8 cellular contexts compared by ENCODE assay signal in the genomic region with DNA sequence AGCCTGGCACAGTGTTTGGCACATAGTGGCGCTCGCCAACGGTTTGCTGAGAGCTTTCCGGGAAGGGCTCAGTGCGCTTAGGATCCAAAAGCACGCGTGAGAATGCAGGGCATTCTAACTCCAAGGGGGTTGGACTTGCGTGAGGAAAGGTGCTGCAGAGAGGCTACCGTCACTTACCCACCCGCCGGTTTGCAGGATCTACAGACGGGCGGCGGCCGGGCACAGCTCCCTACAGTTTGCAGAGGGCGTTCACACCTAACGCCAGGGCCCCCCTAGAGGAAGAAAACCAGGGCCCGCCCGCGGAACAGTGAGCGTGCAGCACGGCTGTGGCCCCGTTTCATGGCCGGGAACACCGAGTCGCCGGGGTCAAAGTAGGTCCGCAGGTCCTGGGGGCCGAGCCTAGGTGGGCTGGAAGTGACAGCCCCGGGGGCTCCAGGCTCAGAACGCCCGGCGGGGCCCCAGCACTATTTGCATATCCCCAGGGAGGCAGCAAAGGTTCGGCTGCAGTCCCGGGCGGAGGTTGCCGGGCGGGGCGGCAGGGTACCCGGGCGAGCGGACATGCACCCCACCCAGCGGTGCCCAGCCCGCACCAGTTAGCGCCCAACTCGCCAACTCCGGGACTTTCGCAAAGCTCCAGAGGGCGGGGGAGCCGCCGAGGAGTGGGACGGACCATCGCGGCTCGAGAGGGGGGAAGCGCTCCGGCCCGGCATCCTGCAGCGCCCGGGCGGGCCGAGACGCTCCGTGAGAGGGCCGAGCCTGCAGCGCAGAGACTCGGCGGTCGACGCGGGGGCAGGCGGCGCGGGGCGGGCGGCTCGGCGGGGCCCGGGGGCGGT. TPM values are rescaled to one million over a fixed set of nuclear protein-coding genes. Genes with fewer than 3 reads are reported as not detected.
A peak's percentile ranks its signal among the peaks of the same experiment; 100 is the strongest.
DNase-seq lines count a peak whose midpoint lies in the region; ATAC-seq, FAIRE-seq and TF ChIP-seq lines count a peak whose summit lies in the region.

No MANE protein-coding gene starts in this region.

- H3K27ac ChIP-seq in BLaER1: peak overlapping the region; percentile 97
- H3K27ac ChIP-seq in H1 (ENCODE audit: low read depth, low read length): peak overlapping the region; percentile 71; the same call in 1 of the 2 replicates
- no peak overlapping the region for H3K27ac ChIP-seq in mesendoderm (ENCODE audit: low read depth, low read length)

- no peaks in the 10 kb centered on the region for H3K79me1 ChIP-seq in H1 (ENCODE audit: low read depth, low read length)
- peaks cover 9% of the 10 kb centered on the region for H3K79me1 ChIP-seq in mesendoderm (ENCODE audit: low read length)

- peak overlapping the region; percentile 29; the same call in 1 of the 2 replicates for H2AFZ ChIP-seq in H1 (ENCODE audit: low read length)

- H2BK15ac ChIP-seq in H1 (ENCODE audit: low read length) (no peak overlapping the region), mesendoderm (replicated peaks; ENCODE audit: low read depth) (peak overlapping the region; percentile 25)

- H3K27me3 ChIP-seq in BLaER1: peaks cover 12% of the 10 kb centered on the region
- H3K27me3 ChIP-seq in H1 (replicated peaks in 1 of 4; ENCODE audit: control insufficient read depth in 3 of 4, extremely low read depth in 1 of 4, insufficient read depth in 3 of 4, low read length in 3 of 4): peaks cover 12 to 50% (median 39%) of the 10 kb centered on the region in 4 experiments
- H3K27me3 ChIP-seq in mesendoderm (ENCODE audit: insufficient read depth, low read length, poor library complexity): peaks cover 6% of the 10 kb centered on the region

- no peak for FAIRE-seq in H1 (lab: Jason Lieb, UNC)

- peak overlapping the region; percentile 92 for H3K9ac ChIP-seq in BLaER1
- H3K9ac ChIP-seq in H1 (replicated peaks in 1 of 4; ENCODE audit: extremely low read depth in 1 of 4, low read depth in 3 of 4, low read length in 3 of 4): peak overlapping the region in 3 of 4 experiments; percentile 30 to 81 (median 51); a peak in 5 of 7 replicates
- H3K9ac ChIP-seq in mesendoderm (ENCODE audit: low read length): peak overlapping the region; percentile 62

- H3K4me1 ChIP-seq in BLaER1 (peaks cover 22% of the 10 kb centered on the region), H1 (replicated peaks in 1 of 4; ENCODE audit: control insufficient read depth in 3 of 4, insufficient read depth in 4 of 4, low read length in 3 of 4) (peaks cover 6 to 19% (median 10%) of the 10 kb centered on the region in 4 experiments; a peak in 5 of 7 replicates), mesendoderm (ENCODE audit: control insufficient read depth, low read depth, low read length) (peaks cover 13% of the 10 kb centered on the region)

- TF ChIP-seq EP300 in H1 (IDR thresholded peaks at IDR 0.05; ENCODE audit: borderline replicate concordance in 1 of 2, low read depth in 2 of 2, low read length in 2 of 2): peak in 1 of 2 experiments; percentile 73; a peak in 1 of 3 replicates

- H3K56ac ChIP-seq in H1 (replicated peaks; ENCODE audit: insufficient read length, low read depth, low read length) (no peak overlapping the region), mesendoderm (ENCODE audit: low read length) (peak overlapping the region; percentile 75)

- H3K4me3 ChIP-seq in BLaER1 (peak overlapping the region; percentile 86), H1 (ENCODE audit: extremely low read depth in 1 of 4, insufficient read depth in 2 of 4, low read depth in 3 of 4, low read length in 4 of 4) (peak overlapping the region; percentile 45 to 77 (median 56)), mesendoderm (ENCODE audit: low read length) (peak overlapping the region; percentile 30)

- H3K18ac ChIP-seq in H1 (ENCODE audit: extremely low read depth, low read length) (no peak overlapping the region; the same call in 1 of the 2 replicates), mesendoderm (ENCODE audit: low read length) (peak overlapping the region; percentile 98)

- H2AK5ac ChIP-seq in H1 (ENCODE audit: low read depth, low read length): no peak overlapping the region
- no peak overlapping the region for H2AK5ac ChIP-seq in mesendoderm (ENCODE audit: low read length)

- peak in 1 of 2 experiments; percentile 11; a peak in 1 of 4 replicates for TF ChIP-seq RAD21 in H1 (IDR thresholded peaks at IDR 0.05 in 1 of 2, conservative IDR thresholded peaks at IDR 0.05 in 1 of 2; ENCODE audit: low read depth in 2 of 2, low read length in 2 of 2)

- H3K14ac ChIP-seq in H1 (ENCODE audit: insufficient read length): no peak overlapping the region

- H3K9me3 ChIP-seq in BLaER1 (no peaks in the 10 kb centered on the region), H1 (ENCODE audit: insufficient read depth in 2 of 2, low read depth in 1 of 2, low read length in 1 of 2) (no peaks in the 10 kb centered on the region)

- H4K91ac ChIP-seq in H1 (replicated peaks; ENCODE audit: insufficient read length, low read length): no peak overlapping the region

- peak; percentile 68 for ATAC-seq in HG03139 (IDR thresholded peaks at IDR 0.05; ENCODE audit: unreplicated experiment)

- peak overlapping the region; percentile 79 for H3K4me2 ChIP-seq in BLaER1
- H3K4me2 ChIP-seq in H1 (ENCODE audit: insufficient read depth in 1 of 2, low read depth in 2 of 2, low read length in 2 of 2): peak overlapping the region; percentile 94 to 96
- peak overlapping the region; percentile 44 for H3K4me2 ChIP-seq in mesendoderm (ENCODE audit: low read length)

- H3K23ac ChIP-seq in H1 (ENCODE audit: insufficient read length) (no peak overlapping the region), mesendoderm (ENCODE audit: low read length) (no peak overlapping the region)

- H4K20me1 ChIP-seq in BLaER1 (peaks cover 9% of the 10 kb centered on the region; the same call in 1 of the 2 replicates), H1 (replicated peaks in 1 of 2; ENCODE audit: control insufficient read depth in 1 of 2, insufficient read depth in 2 of 2, low read length in 2 of 2) (peaks cover 4% of the 10 kb centered on the region in 2 experiments)

- H2BK5ac ChIP-seq in H1 (ENCODE audit: low read depth, low read length): no peak overlapping the region
- no peak overlapping the region for H2BK5ac ChIP-seq in mesendoderm (ENCODE audit: low read length)

- DNase-seq in NCI-H69 (lab: John Stamatoyannopoulos, UW): peak; percentile 86
- peak; percentile 60 to 69 for DNase-seq in activated CD8-positive, alpha-beta memory T cell treated with anti-CD3 and anti-CD28 coated beads for 1 hour (ENCODE audit: extremely low read depth in 1 of 2, low read depth in 1 of 2)
- DNase-seq in H1 (ENCODE audit: low read depth in 1 of 2, low spot score in 2 of 2): peak in 1 of 2 experiments; percentile 84
- DNase-seq in mesendoderm: peak; percentile 83
- DNase-seq in stimulated activated CD8-positive, alpha-beta memory T cell treated with anti-CD3 and anti-CD28 coated beads, Interleukin-12 subunit alpha, Interleukin-12 subunit beta, amount 100 ng/mL, for 4 hours (ENCODE audit: low read depth): peak; percentile 68

- CTCF ChIA-PET in H1 (lab: Charles Lee; ENCODE audit: partially characterized antibody): interaction anchor here (0.6 to 6.7 kb wide), 37 partner anchors 7 to 555 kb away, joined by 3 to 48 read pairs (median 4); no protein-coding TSS in a partner anchor

- H4K8ac ChIP-seq in H1 (ENCODE audit: extremely low read depth, insufficient read depth, low read length) (peak overlapping the region; percentile 76; the same call in 1 of the 2 replicates), mesendoderm (ENCODE audit: low read depth, low read length) (peak overlapping the region; percentile 66)

- no peak overlapping the region for H2BK120ac ChIP-seq in H1 (replicated peaks; ENCODE audit: low read depth, low read length)
- H2BK120ac ChIP-seq in mesendoderm (ENCODE audit: low read depth, low read length): peak overlapping the region; percentile 78

- TF ChIP-seq POLR2A in GM18951 (IDR thresholded peaks at IDR 0.05; ENCODE audit: extremely low read depth, insufficient read depth, insufficient read length) (peak; percentile 40), H1 (IDR thresholded peaks at IDR 0.05; ENCODE audit: control extremely low read depth in 1 of 2, low read depth in 2 of 2, low read length in 2 of 2) (no peak; a peak in 1 of 3 replicates)

- in situ Hi-C loops in GM18951 (cut with MboI; ENCODE audit: low sequenced_read_pairs, unreplicated experiment): loop anchor here (10.0 kb wide), 2 partner anchors 115 to 215 kb away; no protein-coding TSS in a partner anchor

- H3K4ac ChIP-seq in H1 (replicated peaks; ENCODE audit: insufficient read length, low read depth, low read length) (no peak overlapping the region), mesendoderm (ENCODE audit: low read depth, low read length) (peak overlapping the region; percentile 92)

- H2BK20ac ChIP-seq in H1 (ENCODE audit: low read length): no peak overlapping the region

- peak in 2 of 3 experiments; percentile 16 to 27; a peak in 3 of 4 replicates for TF ChIP-seq CTCF in H1 (IDR thresholded peaks at IDR 0.05; ENCODE audit: control extremely low read depth in 1 of 3, insufficient read depth in 1 of 3, low read depth in 1 of 3, low read length in 3 of 3)

- peaks cover 18% of the 10 kb centered on the region; the same call in 1 of the 2 replicates for H3K23me2 ChIP-seq in H1 (ENCODE audit: low read depth, low read length)

- WGBS in H1 (ENCODE audit: extremely low coverage in 1 of 2, insufficient coverage in 1 of 2, insufficient read length in 1 of 2, insufficient replicate concordance in 2 of 2, low coverage in 1 of 2, low lambda C conversion rate in 2 of 2, missing lambda C conversion rate in 1 of 2), 2 experiments: 1% methylated on average over 39 of the region's 80 CpGs; no CpG with 5 or more reads in 1 of the 2 experiments
- WGBS in mesendoderm (ENCODE audit: extremely low coverage, insufficient coverage, low lambda C conversion rate): no CpG with 5 or more reads among the region's 80 CpGs

- H2BK12ac ChIP-seq in H1 (ENCODE audit: low read depth, low read length): no peak overlapping the region

- H3K36me3 ChIP-seq in BLaER1: no peaks in the 10 kb centered on the region
- H3K36me3 ChIP-seq in H1 (ENCODE audit: control insufficient read depth in 2 of 4, insufficient read depth in 4 of 4, low read length in 3 of 4): no peaks in the 10 kb centered on the region
- no peaks in the 10 kb centered on the region for H3K36me3 ChIP-seq in mesendoderm (ENCODE audit: control insufficient read depth, insufficient read depth, low read length)

- no peak overlapping the region for H4K5ac ChIP-seq in H1 (ENCODE audit: insufficient read length, low read depth, low read length)
- H4K5ac ChIP-seq in mesendoderm (ENCODE audit: low read length): no peak overlapping the region

- peaks cover 0 to 2% of the 10 kb centered on the region in 2 experiments; a peak in 1 of 4 replicates for H3K79me2 ChIP-seq in H1 (ENCODE audit: control insufficient read depth in 1 of 2, insufficient read depth in 2 of 2, low read length in 2 of 2)
- H3K79me2 ChIP-seq in mesendoderm (ENCODE audit: control insufficient read depth, insufficient read depth, low read length): peaks cover 7% of the 10 kb centered on the region

- POLR2A ChIA-PET in H1 (lab: Charles Lee; ENCODE audit: partially characterized antibody): interaction anchor here (0.5 to 1.2 kb wide), 7 partner anchors 9 to 493 kb away, joined by 3 to 4 read pairs (median 3); no protein-coding TSS in a partner anchor

RNA-seq across cellular contexts. Expression of gene GALNT10, which starts 0.5 kb away (rescaled TPM):
- 15.2 and 15.5 TPM in 2 replicates for total RNA-seq in H1 (2021; fragmentation: NEBNext Ultra II Directional; extraction: Animal tissue kit (Norgen Biotek cat#: 25700))
- 4.6 and 5.1 TPM in 2 replicates for polyA plus RNA-seq in H1 (2011; rRNA removed)
- polyA plus RNA-seq in H1 (2011; cell fraction: cytosol; rRNA removed): 7.7 TPM
- 15.9 TPM for polyA plus RNA-seq in H1 (2011; cell fraction: nucleus; rRNA removed)
- polyA plus RNA-seq in H1 (2012, experiment 1 of 2): 7.3 to 11.0 TPM (median 8.5 TPM) in 4 replicates
- polyA plus RNA-seq in H1 (2012, experiment 2 of 2): 5.7 TPM
- 16.8 TPM for polyA plus RNA-seq in H1 (2013, experiment 1 of 2)
- polyA plus RNA-seq in H1 (2013, experiment 2 of 2): 21.6 TPM
- 21.7 and 44.6 TPM in 2 replicates for polyA minus RNA-seq in H1 (2011; rRNA and poly(A)+ RNA removed)
- polyA minus RNA-seq in H1 (2011; cell fraction: cytosol; rRNA and poly(A)+ RNA removed): 8.4 TPM
- polyA minus RNA-seq in H1 (2011; cell fraction: nucleus; rRNA and poly(A)+ RNA removed): 25.8 TPM
- 23.1 TPM for polyA plus RNA-seq in mesendoderm (2013, experiment 1 of 2)
- 22.1 TPM for polyA plus RNA-seq in mesendoderm (2013, experiment 2 of 2)

Comparison
In these comparisons a context has a peak if more than half of its experiments do, and no peak if none do; other contexts are left out.
1. H3K4me2 ChIP-seq: peak in every context shown above with its lines; median percentile 95 in H1; 79 in BLaER1; 44 in mesendoderm.
2. H3K4me3 ChIP-seq: peak in every context shown above with its lines; median percentile 86 in BLaER1; 56 in H1; 30 in mesendoderm.